Comparison of ENCODE assay signal across 1 cellular context in the genomic region with DNA sequence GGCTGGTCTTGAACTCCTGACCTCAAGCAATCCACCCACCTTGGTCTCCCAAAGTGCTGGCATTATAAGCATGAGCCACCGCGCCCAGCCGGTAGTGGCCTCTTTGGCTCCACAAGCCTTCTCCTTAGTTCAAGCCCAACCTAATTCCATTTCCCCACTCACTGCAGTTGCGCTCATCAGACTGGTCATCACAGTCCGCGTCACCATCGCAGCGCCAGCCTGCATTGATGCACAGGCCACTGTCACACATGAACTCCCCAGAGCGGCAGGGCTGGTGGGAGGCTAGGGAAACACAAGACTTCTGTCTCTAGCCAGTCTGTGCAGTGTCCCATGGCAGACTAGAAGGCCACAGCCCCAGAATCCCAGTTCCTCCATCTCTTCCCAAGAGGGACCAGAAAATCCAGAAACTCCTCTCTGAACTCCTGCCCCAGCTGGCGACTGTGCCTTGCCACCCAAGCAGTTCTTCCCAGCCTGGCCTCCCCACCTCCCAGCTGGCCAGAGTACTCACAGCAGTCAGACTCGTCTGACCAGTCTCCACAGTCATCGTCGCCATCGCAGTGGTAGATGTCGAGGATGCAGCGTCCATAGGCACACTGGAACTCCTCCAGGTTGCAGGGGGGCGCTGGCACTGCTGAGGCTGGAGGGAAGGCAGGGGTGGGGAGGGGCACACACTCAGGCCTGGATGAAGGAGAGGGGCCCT.
TF ChIP-seq lines count a peak whose summit lies in the region.

No MANE protein-coding gene starts in this region.

TF ChIP-seq in H1, 55 proteins besides CTCF, POLR2A, EP300 and RAD21:
- TF ChIP-seq TCF12 (IDR thresholded peaks at IDR 0.05; ENCODE audit: low read depth, low read length) (no peak), MAFK (IDR thresholded peaks at IDR 0.05; ENCODE audit: low read depth, low read length) (no peak), CREB1 (IDR thresholded peaks at IDR 0.05) (no peak), JUND (IDR thresholded peaks at IDR 0.05; ENCODE audit: low read length) (no peak), TAF1 (IDR thresholded peaks at IDR 0.05; ENCODE audit: low read depth, low read length) (no peak), CHD2 (IDR thresholded peaks at IDR 0.05; ENCODE audit: low read length) (no peak), KDM4A (IDR thresholded peaks at IDR 0.05; ENCODE audit: low read depth, low read length, severe bottlenecking) (no peak), CBX5 (IDR thresholded peaks at IDR 0.05; ENCODE audit: low read depth, low read length) (no peak), CEBPB (IDR thresholded peaks at IDR 0.05; ENCODE audit: low read depth, low read length) (no peak), ATF3 (IDR thresholded peaks at IDR 0.05; ENCODE audit: insufficient read depth, low read depth, low read length) (no peak), BCL11A (IDR thresholded peaks at IDR 0.05; ENCODE audit: low read depth in 2 of 2, low read length in 2 of 2) (no peak), TBP (IDR thresholded peaks at IDR 0.05; ENCODE audit: low read depth, low read length) (no peak), SIN3A (conservative IDR thresholded peaks at IDR 0.05 in 1 of 2, IDR thresholded peaks at IDR 0.05 in 1 of 2; ENCODE audit: low read depth in 1 of 2, low read length in 2 of 2) (no peak), SIRT6 (IDR thresholded peaks at IDR 0.05; ENCODE audit: low read length) (no peak), CHD1 (IDR thresholded peaks at IDR 0.05; ENCODE audit: low read depth, low read length) (no peak), KDM1A (IDR thresholded peaks at IDR 0.05; ENCODE audit: borderline replicate concordance, low read length) (no peak), EZH2 (IDR thresholded peaks at IDR 0.05; ENCODE audit: low read depth, low read length, severe bottlenecking) (no peak), BRCA1 (IDR thresholded peaks at IDR 0.05; ENCODE audit: low read depth, low read length) (no peak), CTBP2 (IDR thresholded peaks at IDR 0.05; ENCODE audit: borderline replicate concordance, insufficient read depth, insufficient read length, low read length) (no peak), SIX5 (IDR thresholded peaks at IDR 0.05; ENCODE audit: low read depth, low read length) (no peak)
TF ChIP-seq in H1: peak in this region for 0.
